1 cellular context compared by ENCODE assay signal in genomic region chrX:1593286-1594271, GRCh38.
TF ChIP-seq lines count a peak whose summit lies in the region.

No MANE protein-coding gene starts in this region.

TF ChIP-seq in HepG2, 621 proteins besides CTCF, POLR2A, EP300 and RAD21:
- TF ChIP-seq ETS1 (CRISPR knock-in tag; IDR thresholded peaks at IDR 0.05) (no peak), FUBP1 (CRISPR knock-in tag; IDR thresholded peaks at IDR 0.05; ENCODE audit: borderline replicate concordance) (no peak), AGO2 (optimal IDR thresholded peaks at IDR 0.05; ENCODE audit: low read depth, low read length) (peak; percentile 32), RBFOX2 (IDR thresholded peaks at IDR 0.05; ENCODE audit: low read depth, low read length) (0 out of 2 replicates have a peak, but pooled peaks have one; percentile 25), KDM3A (CRISPR knock-in tag; IDR thresholded peaks at IDR 0.05; ENCODE audit: low read depth) (no peak)
